ENCODE assay signal across 2 cellular contexts in genomic region chr19:52231154-52231565, GRCh38.
TF ChIP-seq lines count a peak whose summit lies in the region.

No MANE protein-coding gene starts in this region.

TF ChIP-seq in SK-N-SH treated with all-trans-retinoic acid at 6 μM for 48 hours, 23 proteins besides CTCF, POLR2A, EP300 and RAD21 (continued from another document):
- TF ChIP-seq ZNF8 (CRISPR knock-in tag; IDR thresholded peaks at IDR 0.05) (no peak), TOX (CRISPR knock-in tag; IDR thresholded peaks at IDR 0.05; ENCODE audit: borderline replicate concordance) (no peak)

TF ChIP-seq in SK-N-SH, 30 proteins besides CTCF, POLR2A, EP300 and RAD21 (continued from another document):
- no peak for TF ChIP-seq RCOR1 (IDR thresholded peaks at IDR 0.05; ENCODE audit: low read length)
